9 cellular contexts compared by ENCODE assay signal in the genomic region with DNA sequence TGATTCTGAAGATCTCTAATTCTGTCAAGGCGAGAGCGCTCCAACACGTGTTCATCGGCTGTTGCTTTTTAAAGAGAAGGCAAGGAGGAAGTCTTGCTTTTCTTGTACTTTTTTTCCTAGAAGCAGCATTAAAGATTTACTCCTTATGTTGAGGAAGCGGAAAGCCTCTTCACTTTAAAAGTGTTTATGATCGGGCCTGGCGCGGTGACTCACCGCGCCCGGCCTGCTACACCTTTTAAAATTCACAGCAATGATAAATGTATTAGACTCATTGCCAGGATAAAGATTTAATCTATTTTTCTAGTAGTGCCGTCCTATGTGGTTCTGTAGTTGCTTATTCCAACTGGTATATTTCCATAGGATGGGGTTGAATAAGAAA. TPM values are rescaled to one million over a fixed set of nuclear protein-coding genes. Genes with fewer than 3 reads are reported as not detected.
DNase-seq lines count a peak whose midpoint lies in the region; ATAC-seq, FAIRE-seq and TF ChIP-seq lines count a peak whose summit lies in the region.
"Had no signal": no experiment of that assay in that cellular context is flagged by ENCODE, and none has a peak within 500 bp of the region (broad histone marks: within the 10 kb centered on the region; RNA-seq: fewer than 3 reads in every experiment).

No MANE protein-coding gene starts in this region.

- no peak for ATAC-seq in GM21367 (IDR thresholded peaks at IDR 0.05; ENCODE audit: unreplicated experiment)
- ATAC-seq in HG03108 (IDR thresholded peaks at IDR 0.05; ENCODE audit: unreplicated experiment): no peak
- no peak for ATAC-seq in HG02610 (IDR thresholded peaks at IDR 0.05; ENCODE audit: unreplicated experiment)
- no peak for ATAC-seq in GM21515 (IDR thresholded peaks at IDR 0.05; ENCODE audit: unreplicated experiment)

- TF ChIP-seq CTCF in Caco-2 (IDR thresholded peaks at IDR 0.05; ENCODE audit: insufficient read depth in 1 of 2, low read depth in 1 of 2, low read length in 1 of 2, severe bottlenecking in 1 of 2, unreplicated experiment in 1 of 2) (no peak), bronchial epithelial cell (IDR thresholded peaks at IDR 0.05; ENCODE audit: insufficient read depth, low read length, severe bottlenecking) (no peak)

- intact Hi-C loops in Caco-2 (cut with micrococcal nuclease; ENCODE audit: unreplicated experiment): loop anchor here (1.0 to 2.0 kb wide), 4 partner anchors 42 to 229 kb away; a partner anchor contains a TSS

- H3K9me3 ChIP-seq in Caco-2 (no peaks in the 10 kb centered on the region), muscle layer of duodenum (ENCODE audit: control insufficient read depth in 1 of 2, low read length in 2 of 2) (no peaks in the 10 kb centered on the region)

- peaks cover 22% of the 10 kb centered on the region for H3K4me1 Mint-ChIP-seq in Caco-2 (ENCODE audit: low read depth, unreplicated experiment)

- H3K4me3 ChIP-seq in Caco-2 (ENCODE audit: low read depth, low read length) (peak overlapping the region; percentile 72), bronchial epithelial cell (ENCODE audit: low read depth, low read length) (peak overlapping the region; percentile 55), muscle layer of duodenum (ENCODE audit: low read depth in 1 of 2, low read length in 2 of 2) (peak overlapping the region; percentile 91 to 92)

- CTCF ChIA-PET in Caco-2 (lab: Charles Lee): interaction anchor here (0.8 to 1.4 kb wide), 3 partner anchors 42 to 218 kb away, joined by 3 to 5 read pairs (median 4); a partner anchor contains a TSS

- peak overlapping the region; percentile 99 for H3K27ac ChIP-seq in muscle layer of duodenum (ENCODE audit: low read length)

- POLR2A ChIA-PET in Caco-2 (lab: Charles Lee): interaction anchor here (0.6 to 1.6 kb wide), 9 partner anchors 17 to 708 kb away, joined by 3 to 13 read pairs (median 5); a partner anchor contains a TSS

- no peaks in the 10 kb centered on the region for H3K27me3 Mint-ChIP-seq in Caco-2 (ENCODE audit: insufficient read depth, unreplicated experiment)

- peak overlapping the region; percentile 93 for H3K27ac Mint-ChIP-seq in Caco-2 (ENCODE audit: unreplicated experiment)

- H3K4me3 Mint-ChIP-seq in Caco-2 (ENCODE audit: unreplicated experiment): peak overlapping the region; percentile 84

- no peak for DNase-seq in Caco-2
- DNase-seq in NOMO-1 treated with DMSO at 0.1 percent for 48 hours (lab: John Stamatoyannopoulos, UW; ENCODE audit: unreplicated experiment): peak; percentile 77
- DNase-seq in bronchial epithelial cell (ENCODE audit: low read depth): peak; percentile 51

- H3K27me3 ChIP-seq in Caco-2 (replicated peaks; ENCODE audit: control insufficient read depth, insufficient read depth, low read length) (no peaks in the 10 kb centered on the region), bronchial epithelial cell (ENCODE audit: control insufficient read depth, insufficient read depth, low read length) (no peaks in the 10 kb centered on the region), muscle layer of duodenum (ENCODE audit: low read depth, low read length) (no peaks in the 10 kb centered on the region)

- H3K4me1 ChIP-seq in Caco-2 (peaks cover 21% of the 10 kb centered on the region), muscle layer of duodenum (ENCODE audit: control insufficient read depth in 1 of 2, insufficient read depth in 2 of 2, low read length in 2 of 2) (peaks cover 20 to 35% of the 10 kb centered on the region in 2 donors)

- FAIRE-seq in bronchial epithelial cell (lab: Jason Lieb, UNC): no peak

- H3K9me3 Mint-ChIP-seq in Caco-2 (ENCODE audit: unreplicated experiment): no peaks in the 10 kb centered on the region

- BruUV-seq in Caco-2 (replicated peaks; lab: Mats Ljungman, UMichigan): TSS peak; percentile 89

- H3K36me3 ChIP-seq in Caco-2 (ENCODE audit: control insufficient read depth, insufficient read depth, low read length) (no peaks in the 10 kb centered on the region), bronchial epithelial cell (ENCODE audit: control insufficient read depth, insufficient read depth, low read length) (peaks cover 1% of the 10 kb centered on the region), muscle layer of duodenum (ENCODE audit: control insufficient read depth in 1 of 2, insufficient read depth in 2 of 2, low read length in 2 of 2) (peaks cover 0 to 28% of the 10 kb centered on the region in 2 donors)

- H3K36me3 Mint-ChIP-seq in Caco-2 (ENCODE audit: insufficient read depth, unreplicated experiment): peaks cover 64% of the 10 kb centered on the region

RNA-seq across cellular contexts. Expression of a gene that starts 0.8 kb away (rescaled TPM):
- total RNA-seq in Caco-2 (2022) (194 and 204 TPM in 2 replicates), bronchial epithelial cell (91.4 and 96.9 TPM in 2 replicates)

RNA-seq across cellular contexts. Expression of a gene that starts 41.9 kb away (rescaled TPM):
- 22.1 and 23.2 TPM in 2 replicates for total RNA-seq in Caco-2 (2022)
- 12.6 and 14.7 TPM in 2 replicates for total RNA-seq in bronchial epithelial cell

RNA-seq across cellular contexts. Expression of a gene that starts 53.8 kb away (rescaled TPM):
- total RNA-seq in Caco-2 (2022): 0.45 and 1.5 TPM in 2 replicates
- under 0.01 and 0.13 TPM in 2 replicates for total RNA-seq in bronchial epithelial cell
- total RNA-seq: NCI-H460 had no signal

Comparison
In these comparisons a context has a peak if more than half of its experiments do, and no peak if none do; other contexts are left out.
1. DNase-seq: peak in NOMO-1 treated with DMSO at 0.1 percent for 48 hours (single experiment) and bronchial epithelial cell (single experiment); none in Caco-2 (0 of 2).
2. Peak in every context shown above with its lines, with median percentiles within 50 percentile points of each other: H3K4me3 ChIP-seq.